ENCODE assay signal across 15 cellular contexts in the genomic region with DNA sequence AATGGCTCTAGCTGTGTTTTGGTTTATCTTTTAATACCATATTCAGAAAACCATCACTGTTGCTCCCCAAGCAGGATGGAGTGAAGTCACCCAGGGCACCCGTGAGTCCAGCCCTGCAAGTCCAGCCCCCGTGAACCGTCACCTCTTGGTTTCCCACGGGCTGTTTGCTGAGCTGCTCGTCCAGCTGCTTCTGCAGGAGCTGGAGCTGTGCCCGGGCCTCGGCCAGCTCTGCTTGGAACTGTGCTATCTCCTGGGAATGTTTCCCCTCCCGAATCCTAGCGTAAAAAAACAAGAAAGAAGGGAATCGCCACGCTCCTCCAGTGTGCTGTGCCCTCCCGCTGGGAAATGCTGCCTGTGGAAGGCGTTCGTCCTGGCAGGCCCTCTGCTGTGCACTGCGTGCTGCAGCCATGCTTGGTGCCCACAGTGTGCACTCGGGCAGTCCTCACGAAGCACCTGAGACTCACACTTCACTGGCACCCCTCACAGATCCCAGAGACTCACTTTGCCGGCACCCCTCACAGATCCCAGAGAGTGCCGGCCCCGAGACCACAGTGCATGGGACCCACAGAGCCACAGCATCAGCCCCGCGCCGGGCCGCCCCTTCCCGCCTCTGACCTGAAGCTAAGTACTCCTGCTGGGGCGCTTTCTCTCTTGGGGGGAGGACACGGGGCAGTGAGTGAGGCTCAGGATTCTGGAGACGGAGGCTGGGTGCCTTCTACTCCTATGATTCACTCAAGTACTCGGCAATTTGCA. TPM values are rescaled to one million over a fixed set of nuclear protein-coding genes. Genes with fewer than 3 reads are reported as not detected.
A peak's percentile ranks its signal among the peaks of the same experiment; 100 is the strongest.
DNase-seq lines count a peak whose midpoint lies in the region; ATAC-seq and TF ChIP-seq lines count a peak whose summit lies in the region.
"Had no signal": no experiment of that assay in that cellular context is flagged by ENCODE, and none has a peak within 500 bp of the region (broad histone marks: within the 10 kb centered on the region; RNA-seq: fewer than 3 reads in every experiment).

No MANE protein-coding gene starts in this region.

- H3K27me3 Mint-ChIP-seq in activated CD4-positive, alpha-beta T cell treated with anti-CD3 and anti-CD28 coated beads, Interleukin-2, amount 10 ng/mL, durations not matched to agents 24 days and 14 days, result no peaks in the 10 kb centered on the region
- H3K27me3 Mint-ChIP-seq: brain, T-helper 17 cell had no signal

- peak; percentile 87 for DNase-seq in Right ventricle myocardium superior
- DNase-seq in right atrium auricular region (ENCODE audit: low spot score), result no peak
- peak; percentile 78 for DNase-seq in fibroblast of mammary gland (ENCODE audit: low read depth)
- no peak for DNase-seq in neuronal stem cell (ENCODE audit: low spot score)
- peak in 1 of 2 donors; percentile 67 for DNase-seq in aorta
- no peak for DNase-seq in activated CD4-positive, alpha-beta T cell treated with anti-CD3 and anti-CD28 coated beads, Interleukin-2, amount 10 ng/mL, durations not matched to agents 24 days and 14 days
- no peak for DNase-seq in activated CD4-positive, alpha-beta T cell treated with anti-CD3 and anti-CD28 coated beads for 1 hour
- DNase-seq: activated CD4-positive, alpha-beta T cell treated with anti-CD3 and anti-CD28 coated beads for 48 hours; DMS153; NCI-H69; occipital lobe; T-helper 17 cell had no signal

- WGBS in neuronal stem cell (ENCODE audit: extremely low coverage in 2 of 2, insufficient read length in 2 of 2, insufficient replicate concordance in 1 of 2), 2 donors, result no CpG with 5 or more reads among the region's 29 CpGs
- WGBS in aorta, 2 donors, result 50 to 53% methylated on average over 29 of the region's 29 CpGs

- ATAC-seq in Right ventricle myocardium superior (ENCODE audit: poor library complexity) (peak; percentile 82), aorta (ENCODE audit: low FRiP score) (peak; percentile 62), GM19467 (IDR thresholded peaks at IDR 0.05; ENCODE audit: unreplicated experiment) (no peak)
- ATAC-seq: T-helper 17 cell had no signal

- H3K27me3 ChIP-seq in right atrium auricular region (no peaks in the 10 kb centered on the region), neuronal stem cell (ENCODE audit: control insufficient read depth in 3 of 3, insufficient read depth in 3 of 3, low read depth in 1 of 3, low read length in 3 of 3) (no peaks in the 10 kb centered on the region), aorta (ENCODE audit: control insufficient read depth in 1 of 2, insufficient read depth in 2 of 2, low read length in 1 of 2) (no peaks in the 10 kb centered on the region)

- no peak overlapping the region for H3K18ac ChIP-seq in neuronal stem cell (ENCODE audit: low read length)

- intact Hi-C loops in Right ventricle myocardium superior (cut with DNase I) (no loop called here), aorta (cut with DNase I) (no loop called here)
- intact Hi-C loops in activated CD4-positive, alpha-beta T cell treated with anti-CD3 and anti-CD28 coated beads, Interleukin-2, amount 10 ng/mL, durations not matched to agents 24 days and 14 days (cut with micrococcal nuclease), result no loop called here

- TF ChIP-seq CTCF in right atrium auricular region (IDR thresholded peaks at IDR 0.05), result no peak
- TF ChIP-seq CTCF in fibroblast of mammary gland (conservative IDR thresholded peaks at IDR 0.05; ENCODE audit: control insufficient read depth, insufficient read depth, low read depth, low read length), result no peak

- no peak overlapping the region for H3K27ac ChIP-seq in right atrium auricular region
- H3K27ac ChIP-seq in neuronal stem cell (replicated peaks; ENCODE audit: low read length), result no peak overlapping the region
- H3K27ac ChIP-seq in aorta (ENCODE audit: low read depth in 1 of 2, low read length in 2 of 2), result no peak overlapping the region
- H3K27ac ChIP-seq: epithelial cell of prostate had no signal

- H3K4me1 ChIP-seq in right atrium auricular region, result peaks cover 0 to 7% of the 10 kb centered on the region in 2 donors
- no peaks in the 10 kb centered on the region for H3K4me1 ChIP-seq in neuronal stem cell (ENCODE audit: control insufficient read depth in 2 of 2, insufficient read depth in 1 of 2, low read depth in 1 of 2, low read length in 2 of 2)
- no peaks in the 10 kb centered on the region for H3K4me1 ChIP-seq in aorta (ENCODE audit: control insufficient read depth in 1 of 2, insufficient read depth in 2 of 2, low read length in 2 of 2)

- H2BK120ac ChIP-seq in neuronal stem cell (ENCODE audit: low read depth, low read length), result no peak overlapping the region

- H3K14ac ChIP-seq in neuronal stem cell (ENCODE audit: low read length), result no peak overlapping the region

- peak overlapping the region; percentile 48 for H2BK5ac ChIP-seq in neuronal stem cell (ENCODE audit: low read length)

- no peak overlapping the region for H4K8ac ChIP-seq in neuronal stem cell (ENCODE audit: low read depth, low read length)

- H3K4me1 Mint-ChIP-seq in activated CD4-positive, alpha-beta T cell treated with anti-CD3 and anti-CD28 coated beads, Interleukin-2, amount 10 ng/mL, durations not matched to agents 24 days and 14 days, result peaks cover 3% of the 10 kb centered on the region
- H3K4me1 Mint-ChIP-seq: brain had no signal

- H3K23ac ChIP-seq in neuronal stem cell (ENCODE audit: low read depth, low read length, poor library complexity), result no peak overlapping the region

- H3K9ac ChIP-seq in neuronal stem cell (ENCODE audit: low read depth, low read length, poor library complexity), result no peak overlapping the region

- H3K4me2 ChIP-seq in neuronal stem cell (ENCODE audit: insufficient read depth, low read length, poor library complexity, severe bottlenecking), result no peak overlapping the region

- H3K9me3 ChIP-seq in right atrium auricular region (no peaks in the 10 kb centered on the region), neuronal stem cell (replicated peaks in 1 of 2; ENCODE audit: control insufficient read depth in 2 of 2, insufficient read depth in 1 of 2, low read depth in 1 of 2, low read length in 2 of 2) (no peaks in the 10 kb centered on the region), aorta (ENCODE audit: control insufficient read depth, low read length) (no peaks in the 10 kb centered on the region)

- peaks cover 62% of the 10 kb centered on the region for H3K36me3 Mint-ChIP-seq in activated CD4-positive, alpha-beta T cell treated with anti-CD3 and anti-CD28 coated beads, Interleukin-2, amount 10 ng/mL, durations not matched to agents 24 days and 14 days (ENCODE audit: low read depth)

- no peak overlapping the region for H3K4me3 Mint-ChIP-seq in activated CD4-positive, alpha-beta T cell treated with anti-CD3 and anti-CD28 coated beads, Interleukin-2, amount 10 ng/mL, durations not matched to agents 24 days and 14 days
- H3K4me3 Mint-ChIP-seq: brain, T-helper 17 cell had no signal

- H3K4me3 ChIP-seq in right atrium auricular region (no peak overlapping the region), fibroblast of mammary gland (ENCODE audit: control insufficient read depth, low read depth, low read length) (no peak overlapping the region), neuronal stem cell (ENCODE audit: low read length in 2 of 2) (peak overlapping the region in 1 of 2 donors; percentile 59), aorta (ENCODE audit: low read length in 2 of 2) (no peak overlapping the region)

- no peak overlapping the region for H3K4ac ChIP-seq in neuronal stem cell (ENCODE audit: low read length)

- H2BK12ac ChIP-seq in neuronal stem cell (ENCODE audit: low read length), result peak overlapping the region; percentile 46

- H3K79me1 ChIP-seq in neuronal stem cell (ENCODE audit: low read depth, low read length), result peaks cover 6% of the 10 kb centered on the region

- no peak overlapping the region for H2AK5ac ChIP-seq in neuronal stem cell (ENCODE audit: low read depth, low read length)

- no peak overlapping the region for H4K91ac ChIP-seq in neuronal stem cell (ENCODE audit: low read depth, low read length, poor library complexity)

- H3K36me3 ChIP-seq in right atrium auricular region (peaks cover 93% of the 10 kb centered on the region), neuronal stem cell (replicated peaks in 1 of 2; ENCODE audit: control insufficient read depth in 2 of 2, insufficient read depth in 2 of 2, low read length in 2 of 2) (peaks cover 49 to 90% of the 10 kb centered on the region in 2 donors), aorta (ENCODE audit: control insufficient read depth in 1 of 2, insufficient read depth in 2 of 2, low read length in 1 of 2) (peaks cover 2 to 19% of the 10 kb centered on the region in 2 donors)

- no peak overlapping the region for H2AFZ ChIP-seq in neuronal stem cell (ENCODE audit: low read length)

- no peak overlapping the region for H3K27ac Mint-ChIP-seq in activated CD4-positive, alpha-beta T cell treated with anti-CD3 and anti-CD28 coated beads, Interleukin-2, amount 10 ng/mL, durations not matched to agents 24 days and 14 days
- H3K27ac Mint-ChIP-seq: T-helper 17 cell had no signal

- no peaks in the 10 kb centered on the region for H3K9me3 Mint-ChIP-seq in activated CD4-positive, alpha-beta T cell treated with anti-CD3 and anti-CD28 coated beads, Interleukin-2, amount 10 ng/mL, durations not matched to agents 24 days and 14 days
- H3K9me3 Mint-ChIP-seq: brain had no signal

- no peak overlapping the region for H2BK15ac ChIP-seq in neuronal stem cell (ENCODE audit: low read length)

RNA-seq across cellular contexts. Expression of a gene that starts 15.4 kb away (rescaled TPM):
- total RNA-seq in Right ventricle myocardium superior (25.6 TPM), right atrium auricular region (10 to 100 TPM; 23.8 to 24.2 TPM), aorta (10 to 100 TPM; 52.0 to 65.1 TPM)
- 34.7 TPM for polyA plus RNA-seq in neuronal stem cell (2013, experiment 1 of 2)
- 30.8 TPM for polyA plus RNA-seq in neuronal stem cell (2013, experiment 2 of 2)
- polyA plus RNA-seq in aorta, result 10 to 100 TPM in 1 of 2 donors, 1 to 10 TPM in 1; 7.6 to 55.7 TPM
- total RNA-seq in activated CD4-positive, alpha-beta T cell treated with anti-CD3 and anti-CD28 coated beads, Interleukin-2, amount 10 ng/mL, durations not matched to agents 24 days and 14 days, result 137 and 155 TPM in 2 replicates

RNA-seq across cellular contexts. Expression of a gene that starts 51.7 kb away (rescaled TPM):
- total RNA-seq in Right ventricle myocardium superior (24.8 TPM), right atrium auricular region (10 to 100 TPM; 32.2 to 49.8 TPM), aorta (10 to 100 TPM; 83.1 to 91.2 TPM)
- polyA plus RNA-seq in neuronal stem cell (2013, experiment 1 of 2), result 6.8 TPM
- polyA plus RNA-seq in neuronal stem cell (2013, experiment 2 of 2), result 7.2 TPM
- 10 to 100 TPM; 17.9 to 21.8 TPM for polyA plus RNA-seq in aorta
- 67.6 and 68.1 TPM in 2 replicates for total RNA-seq in activated CD4-positive, alpha-beta T cell treated with anti-CD3 and anti-CD28 coated beads, Interleukin-2, amount 10 ng/mL, durations not matched to agents 24 days and 14 days

Comparison
In these comparisons a context has a peak if more than half of its experiments do, and no peak if none do; other contexts are left out.
1. DNase-seq: peak in Right ventricle myocardium superior (single experiment) and fibroblast of mammary gland (single experiment); none in right atrium auricular region (single experiment), neuronal stem cell (single experiment), activated CD4-positive, alpha-beta T cell treated with anti-CD3 and anti-CD28 coated beads, Interleukin-2, amount 10 ng/mL, durations not matched to agents 24 days and 14 days (single experiment) and activated CD4-positive, alpha-beta T cell treated with anti-CD3 and anti-CD28 coated beads for 1 hour (single experiment).